ENCODE assay signal across 8 cellular contexts in genomic region chr17:81345211-81346089, GRCh38. TPM values are rescaled to one million over a fixed set of nuclear protein-coding genes. Genes with fewer than 3 reads are reported as not detected.
DNase-seq lines count a peak whose midpoint lies in the region; ATAC-seq and TF ChIP-seq lines count a peak whose summit lies in the region.

No MANE protein-coding gene starts in this region.

- no peaks in the 10 kb centered on the region for H3K9me3 ChIP-seq in WERI-Rb-1 (ENCODE audit: severe bottlenecking)
- no peaks in the 10 kb centered on the region for H3K9me3 ChIP-seq in left lung

- H3K4me3 ChIP-seq in GM12875 (ENCODE audit: low read depth, low read length) (peak overlapping the region; percentile 76), WERI-Rb-1 (ENCODE audit: low read depth, low read length) (peak overlapping the region; percentile 81), left lung (peak overlapping the region; percentile 78 to 86)

- H3K27me3 Mint-ChIP-seq in dendritic cell treated with granulocyte-macrophage colony-stimulating factor and Interleukin-4, amounts not matched to agents 40 ng/mL and 50 ng/mL, for 4 days: peaks cover 40% of the 10 kb centered on the region

- peak overlapping the region; percentile 70 for H3K27ac Mint-ChIP-seq in dendritic cell treated with granulocyte-macrophage colony-stimulating factor and Interleukin-4, amounts not matched to agents 40 ng/mL and 50 ng/mL, for 4 days

- peaks cover 18 to 67% of the 10 kb centered on the region in 2 donors for H3K4me1 ChIP-seq in left lung

- TF ChIP-seq CTCF in GM12875 (IDR thresholded peaks at IDR 0.05; ENCODE audit: borderline replicate concordance, insufficient read depth, low read depth, low read length) (no peak), WERI-Rb-1 (IDR thresholded peaks at IDR 0.05; ENCODE audit: low read depth, low read length) (no peak; the same call in 1 of the 2 replicates), left lung (IDR thresholded peaks at IDR 0.05) (peak in 1 of 2 donors; percentile 45)

- ATAC-seq in HG02798 (IDR thresholded peaks at IDR 0.05; ENCODE audit: poor library complexity, unreplicated experiment) (peak; percentile 34), left lung (peak; percentile 63)

- H3K27me3 ChIP-seq in WERI-Rb-1 (ENCODE audit: insufficient read depth, low read depth, severe bottlenecking) (peaks cover 43% of the 10 kb centered on the region), left lung (peaks cover 0 to 73% of the 10 kb centered on the region in 2 donors)

- H3K36me3 Mint-ChIP-seq in dendritic cell treated with granulocyte-macrophage colony-stimulating factor and Interleukin-4, amounts not matched to agents 40 ng/mL and 50 ng/mL, for 4 days (ENCODE audit: low read depth): peaks cover 33% of the 10 kb centered on the region

- DNase-seq in 8988T: peak; percentile 90
- DNase-seq in NCI-H2081 (lab: John Stamatoyannopoulos, UW): peak; percentile 86 to 89
- DNase-seq in WERI-Rb-1: peak; percentile 89
- peak; percentile 84 to 95 for DNase-seq in left lung
- DNase-seq in stimulated activated CD4-positive, alpha-beta T cell treated with anti-CD3 and anti-CD28 coated beads, Interleukin-4, amount 100 ng/mL, for 1 hour: peak; percentile 46

- no peaks in the 10 kb centered on the region for H3K9me3 Mint-ChIP-seq in dendritic cell treated with granulocyte-macrophage colony-stimulating factor and Interleukin-4, amounts not matched to agents 40 ng/mL and 50 ng/mL, for 4 days

- intact Hi-C loops in dendritic cell treated with granulocyte-macrophage colony-stimulating factor and Interleukin-4, amounts not matched to agents 40 ng/mL and 50 ng/mL, for 4 days (cut with micrococcal nuclease): loop anchor here (2.0 kb wide), 1 partner anchor 49 kb away; the partner anchor contains the start of gene BAHCC1
- intact Hi-C loops in left lung (cut with DNase I): no loop called here

- peaks cover 62% of the 10 kb centered on the region for H3K4me1 Mint-ChIP-seq in dendritic cell treated with granulocyte-macrophage colony-stimulating factor and Interleukin-4, amounts not matched to agents 40 ng/mL and 50 ng/mL, for 4 days (ENCODE audit: low read depth)

- peaks cover 10% of the 10 kb centered on the region for H3K36me3 ChIP-seq in WERI-Rb-1
- no peaks in the 10 kb centered on the region for H3K36me3 ChIP-seq in left lung

- H3K4me3 Mint-ChIP-seq in dendritic cell treated with granulocyte-macrophage colony-stimulating factor and Interleukin-4, amounts not matched to agents 40 ng/mL and 50 ng/mL, for 4 days: peak overlapping the region; percentile 78

- H3K27ac ChIP-seq in WERI-Rb-1: peak overlapping the region; percentile 94
- H3K27ac ChIP-seq in left lung: peak overlapping the region; percentile 91 to 97

RNA-seq across cellular contexts. Expression of gene BAHCC1, which starts 49.8 kb away (rescaled TPM):
- 10 to 100 TPM; 13.6 to 19.8 TPM for total RNA-seq in left lung

RNA-seq across cellular contexts. Expression of gene SLC38A10, which starts 50.3 kb away (rescaled TPM):
- total RNA-seq in left lung: 100 to 1,000 TPM in 1 of 2 donors, 10 to 100 TPM in 1; 79.9 to 109 TPM

Comparison
In these comparisons a context has a peak if more than half of its experiments do, and no peak if none do; other contexts are left out.
1. Peak in every context shown above with its lines: DNase-seq, ATAC-seq, H3K4me3 ChIP-seq and H3K27ac ChIP-seq.